11 cellular contexts compared by ENCODE assay signal in genomic region chr16:2483160-2483559, GRCh38. TPM values are rescaled to one million over a fixed set of nuclear protein-coding genes. Genes with fewer than 3 reads are reported as not detected.
DNase-seq lines count a peak whose midpoint lies in the region; ATAC-seq and TF ChIP-seq lines count a peak whose summit lies in the region.
"Had no signal": no experiment of that assay in that cellular context is flagged by ENCODE, and none has a peak within 500 bp of the region (broad histone marks: within the 10 kb centered on the region; RNA-seq: fewer than 3 reads in every experiment).

No MANE protein-coding gene starts in this region.

- H3K9me3 Mint-ChIP-seq in glutamatergic neuron (ENCODE audit: unreplicated experiment), result peaks cover 11% of the 10 kb centered on the region
- H3K9me3 Mint-ChIP-seq: immature natural killer cell had no signal

- H3K36me3 Mint-ChIP-seq in glutamatergic neuron (ENCODE audit: unreplicated experiment), result no peaks in the 10 kb centered on the region
- H3K36me3 Mint-ChIP-seq: immature natural killer cell had no signal

- no peak for DNase-seq in DND-41
- peak; percentile 73 to 89 for DNase-seq in NCI-H524 (lab: John Stamatoyannopoulos, UW)
- DNase-seq in glutamatergic neuron, result peak; percentile 22
- no peak for DNase-seq in SKM-1 treated with dmso at 0.1 percent for 144 hours (lab: John Stamatoyannopoulos, UW; ENCODE audit: unreplicated experiment)
- DNase-seq: immature natural killer cell; stimulated activated naive CD4-positive, alpha-beta T cell treated with Interleukin-2 at 50 U/mL for 16 hours had no signal

- peaks cover 10% of the 10 kb centered on the region for H3K27me3 Mint-ChIP-seq in glutamatergic neuron (ENCODE audit: unreplicated experiment)

- TF ChIP-seq CTCF in DND-41 (IDR thresholded peaks at IDR 0.05; ENCODE audit: borderline replicate concordance, extremely low read depth, low read length, poor library complexity, severe bottlenecking) (no peak), glutamatergic neuron (IDR thresholded peaks at IDR 0.05; ENCODE audit: partially characterized antibody, unreplicated experiment) (no peak)

- H3K27ac Mint-ChIP-seq in glutamatergic neuron (ENCODE audit: unreplicated experiment), result peak overlapping the region; percentile 52

- ATAC-seq in DND-41 (ENCODE audit: insufficient read depth, low read depth) (peak; percentile 24; the same call in 1 of the 3 replicates), GM21390 (IDR thresholded peaks at IDR 0.05; ENCODE audit: unreplicated experiment) (no peak), HG02973 (IDR thresholded peaks at IDR 0.05; ENCODE audit: unreplicated experiment) (no peak), HG03442 (IDR thresholded peaks at IDR 0.05; ENCODE audit: unreplicated experiment) (no peak)

- H3K9ac ChIP-seq in DND-41 (ENCODE audit: low read depth, low read length), result no peak overlapping the region
- peak overlapping the region; percentile 60 for H3K9ac ChIP-seq in skeletal muscle satellite cell (ENCODE audit: low read depth, low read length)

- H3K4me1 Mint-ChIP-seq in glutamatergic neuron (ENCODE audit: low read depth, unreplicated experiment), result peaks cover 27% of the 10 kb centered on the region

- H3K4me2 ChIP-seq in DND-41 (ENCODE audit: insufficient read depth, low read length) (no peak overlapping the region), skeletal muscle satellite cell (ENCODE audit: low read length) (peak overlapping the region; percentile 76)

- H3K27me3 ChIP-seq in DND-41 (ENCODE audit: insufficient read depth, low read length, poor library complexity) (no peaks in the 10 kb centered on the region), skeletal muscle satellite cell (ENCODE audit: control insufficient read depth, insufficient read depth, low read length) (no peaks in the 10 kb centered on the region)

- H3K9me3 ChIP-seq in DND-41 (ENCODE audit: insufficient read depth, low read length, severe bottlenecking) (no peaks in the 10 kb centered on the region), skeletal muscle satellite cell (replicated peaks; ENCODE audit: low read length) (no peaks in the 10 kb centered on the region)

- no peak overlapping the region for H2AFZ ChIP-seq in DND-41 (ENCODE audit: low read depth, low read length)

- H3K27ac ChIP-seq in DND-41 (ENCODE audit: low read length), result no peak overlapping the region
- H3K27ac ChIP-seq: SK-N-MC had no signal

- H4K20me1 ChIP-seq in DND-41 (ENCODE audit: insufficient read depth, low read length), result peaks cover 85% of the 10 kb centered on the region

- peak overlapping the region; percentile 20 for H3K4me3 Mint-ChIP-seq in glutamatergic neuron (ENCODE audit: unreplicated experiment)
- H3K4me3 Mint-ChIP-seq: immature natural killer cell had no signal

- H3K36me3 ChIP-seq in DND-41 (ENCODE audit: insufficient read depth, low read length) (peaks cover 7% of the 10 kb centered on the region; the same call in 1 of the 2 replicates), skeletal muscle satellite cell (ENCODE audit: insufficient read depth, low read length) (no peaks in the 10 kb centered on the region)

- peaks cover 84% of the 10 kb centered on the region for H3K79me2 ChIP-seq in DND-41 (ENCODE audit: insufficient read depth, low read length)

- H3K4me1 ChIP-seq in DND-41 (ENCODE audit: insufficient read depth, low read length), result no peaks in the 10 kb centered on the region
- H3K4me1 ChIP-seq in skeletal muscle satellite cell (ENCODE audit: control insufficient read depth, insufficient read depth, low read length), result peaks cover 30% of the 10 kb centered on the region

- H3K4me3 ChIP-seq in DND-41 (ENCODE audit: low read depth in 1 of 2, low read length in 2 of 2) (no peak overlapping the region), skeletal muscle satellite cell (ENCODE audit: low read length) (peak overlapping the region; percentile 55)
- H3K4me3 ChIP-seq: SK-N-MC had no signal

RNA-seq across cellular contexts. Expression of gene TBC1D24, which starts 8.2 kb away (rescaled TPM):
- 58.4 TPM for total RNA-seq in glutamatergic neuron (ENCODE audit: unreplicated experiment)
- 13.2 and 16.4 TPM in 2 replicates for total RNA-seq in skeletal muscle satellite cell (2012; rRNA removed)

RNA-seq across cellular contexts. Expression of gene NTN3, which starts 12.1 kb away (rescaled TPM):
- total RNA-seq in glutamatergic neuron (ENCODE audit: unreplicated experiment), result 5.4 TPM
- 0.22 and 0.25 TPM in 2 replicates for total RNA-seq in skeletal muscle satellite cell (2012; rRNA removed)

RNA-seq across cellular contexts. Expression of gene TEDC2, which starts 23.3 kb away (rescaled TPM):
- total RNA-seq in glutamatergic neuron (ENCODE audit: unreplicated experiment), result 21.1 TPM
- total RNA-seq in skeletal muscle satellite cell (2012; rRNA removed), result 5.8 and 9.6 TPM in 2 replicates

RNA-seq across cellular contexts. Expression of gene ATP6V0C, which starts 30.6 kb away (rescaled TPM):
- 274 TPM for total RNA-seq in glutamatergic neuron (ENCODE audit: unreplicated experiment)
- 32.4 and 40.8 TPM in 2 replicates for total RNA-seq in skeletal muscle satellite cell (2012; rRNA removed)

RNA-seq across cellular contexts. Expression of gene AMDHD2, which starts 37.0 kb away (rescaled TPM):
- total RNA-seq in glutamatergic neuron (ENCODE audit: unreplicated experiment), result 61.0 TPM
- 59.8 and 64.9 TPM in 2 replicates for total RNA-seq in skeletal muscle satellite cell (2012; rRNA removed)

Comparison
In these comparisons a context has a peak if more than half of its experiments do, and no peak if none do; other contexts are left out.
1. DNase-seq: peak in NCI-H524 (2 of 2) and glutamatergic neuron (single experiment); none in DND-41 (single experiment) and SKM-1 treated with dmso at 0.1 percent for 144 hours (single experiment).